In genomic region chr13:113491982-113492381, GRCh38 we compare ENCODE assay signal across 8 cellular contexts. TPM values are rescaled to one million over a fixed set of nuclear protein-coding genes. Genes with fewer than 3 reads are reported as not detected.
DNase-seq lines count a peak whose midpoint lies in the region; ATAC-seq, FAIRE-seq and TF ChIP-seq lines count a peak whose summit lies in the region.

No MANE protein-coding gene starts in this region.

- in situ Hi-C loops in K562 (cut with MboI) = loop anchor here (10.0 kb wide), 1 partner anchor 233 kb away; no protein-coding TSS in a partner anchor

- H3K27me3 Mint-ChIP-seq in memory B cell = no peaks in the 10 kb centered on the region

- peak overlapping the region; percentile 79 for H3K27ac Mint-ChIP-seq in memory B cell

- H3K36me3 Mint-ChIP-seq in memory B cell = peaks cover 8% of the 10 kb centered on the region

- TF ChIP-seq EP300 in K562 (IDR thresholded peaks at IDR 0.05; ENCODE audit: low read length) (no peak), upper lobe of left lung (IDR thresholded peaks at IDR 0.05) (no peak)

- TF ChIP-seq CTCF in cardiac muscle cell (IDR thresholded peaks at IDR 0.05; ENCODE audit: low read depth, low read length) (no peak), K562 (IDR thresholded peaks at IDR 0.05 in 2 of 3, conservative IDR thresholded peaks at IDR 0.05 in 1 of 3; ENCODE audit: insufficient read depth in 2 of 3, low read depth in 1 of 3, low read length in 3 of 3) (no peak), upper lobe of left lung (IDR thresholded peaks at IDR 0.05) (no peak)

- peak; percentile 51 for FAIRE-seq in K562 (lab: Jason Lieb, UNC)

- no peak overlapping the region for H3K27ac ChIP-seq in cardiac muscle cell
- H3K27ac ChIP-seq in K562 (ENCODE audit: extremely low read depth, low read depth, low read length) = peak overlapping the region; percentile 88
- peak overlapping the region in 1 of 4 donors; percentile 96 for H3K27ac ChIP-seq in upper lobe of left lung

- H3K79me2 ChIP-seq in K562 (ENCODE audit: control insufficient read depth, insufficient read depth, low read length) = peaks cover 95% of the 10 kb centered on the region

- DNase-seq in cardiac muscle cell (ENCODE audit: low read depth in 1 of 2, low spot score in 1 of 2) (no peak), Right ventricle myocardium superior (no peak), K562 (ENCODE audit: extremely low read depth in 1 of 4, low spot score in 3 of 4) (peak in 1 of 4 experiments; percentile 16), memory B cell (ENCODE audit: low spot score in 2 of 2) (no peak), upper lobe of left lung (no peak), HT-29 (ENCODE audit: low spot score) (no peak)

- H3K4me1 Mint-ChIP-seq in memory B cell = peaks cover 42% of the 10 kb centered on the region

- no peak for TF ChIP-seq RAD21 in K562 (CRISPR knock-in tag; conservative IDR thresholded peaks at IDR 0.05 in 1 of 2, IDR thresholded peaks at IDR 0.05 in 1 of 2)

- no TSS peak for BruUV-seq in K562 (replicated peaks; lab: Mats Ljungman, UMichigan)

- WGBS in K562 (ENCODE audit: insufficient coverage, low coverage, missing lambda C conversion rate) = 5% methylated on average over 9 of the region's 9 CpGs
- 79 to 89% methylated on average over 9 of the region's 9 CpGs for WGBS in upper lobe of left lung, 2 donors

- H3K4me3 Mint-ChIP-seq in memory B cell = peak overlapping the region; percentile 90

- H3K9ac ChIP-seq in K562 (ENCODE audit: insufficient read depth in 1 of 2, low read depth in 2 of 2, low read length in 2 of 2) = peak overlapping the region; percentile 87 to 93

- H4K20me1 ChIP-seq in K562 (replicated peaks; ENCODE audit: control insufficient read depth, insufficient read depth, low read length) = peaks cover 1% of the 10 kb centered on the region

- CTCF ChIA-PET in K562 (lab: Yijun Ruan, JAX; ENCODE audit: low intra/inter-chr PET ratio) = no interaction called here

- H3K4me3 ChIP-seq in cardiac muscle cell (peak overlapping the region; percentile 90), K562 (peak overlapping the region; percentile 89), upper lobe of left lung (peak overlapping the region in 3 of 4 donors; percentile 90 to 97 (median 94))

- POLR2A ChIA-PET in K562 (lab: Yijun Ruan, JAX) = no interaction called here

- H2AFZ ChIP-seq in K562 (ENCODE audit: low read depth, low read length) = peak overlapping the region; percentile 50; the same call in 1 of the 2 replicates

- peaks cover 3% of the 10 kb centered on the region for H3K9me1 ChIP-seq in K562 (ENCODE audit: control insufficient read depth, insufficient read depth, low read length)

- intact Hi-C loops in Right ventricle myocardium superior (cut with DNase I) = no loop called here
- intact Hi-C loops in K562 (cut with micrococcal nuclease) = no loop called here

- H3K36me3 ChIP-seq in cardiac muscle cell (peaks cover 8% of the 10 kb centered on the region), K562 (ENCODE audit: control insufficient read depth, insufficient read depth, low read length) (peaks cover 42% of the 10 kb centered on the region; the same call in 2 of the 3 replicates), upper lobe of left lung (peaks cover 4 to 22% (median 18%) of the 10 kb centered on the region in 4 donors)

- H3K4me1 ChIP-seq in cardiac muscle cell (ENCODE audit: low read depth) (peaks cover 9% of the 10 kb centered on the region), K562 (replicated peaks in 1 of 2; ENCODE audit: control insufficient read depth in 2 of 2, insufficient read depth in 2 of 2, low read length in 2 of 2) (peaks cover 15 to 36% of the 10 kb centered on the region in 2 experiments), upper lobe of left lung (peaks cover 37 to 70% (median 43%) of the 10 kb centered on the region in 4 donors)

- no peak for ATAC-seq in Right ventricle myocardium superior (ENCODE audit: poor library complexity)
- ATAC-seq in K562 = no peak
- no peak for ATAC-seq in memory B cell (ENCODE audit: low read depth)
- ATAC-seq in upper lobe of left lung (ENCODE audit: low FRiP score in 2 of 2) = no peak
- ATAC-seq in HG02840 (IDR thresholded peaks at IDR 0.05; ENCODE audit: low FRiP score, unreplicated experiment) = no peak
- no peak for ATAC-seq in GM21367 (IDR thresholded peaks at IDR 0.05; ENCODE audit: unreplicated experiment)

- H3K27me3 ChIP-seq in cardiac muscle cell (no peaks in the 10 kb centered on the region), K562 (ENCODE audit: control insufficient read depth in 2 of 2, insufficient read depth in 2 of 2, low read length in 2 of 2) (no peaks in the 10 kb centered on the region), upper lobe of left lung (no peaks in the 10 kb centered on the region)

- H3K4me2 ChIP-seq in K562 (ENCODE audit: insufficient read depth, low read length) = peak overlapping the region; percentile 71

- no peaks in the 10 kb centered on the region for H3K9me3 Mint-ChIP-seq in memory B cell

- no peaks in the 10 kb centered on the region for H3K9me3 ChIP-seq in cardiac muscle cell (ENCODE audit: low read depth)
- no peaks in the 10 kb centered on the region for H3K9me3 ChIP-seq in K562 (replicated peaks; ENCODE audit: control insufficient read depth, insufficient read depth, low read depth, low read length)
- no peaks in the 10 kb centered on the region for H3K9me3 ChIP-seq in upper lobe of left lung

- TF ChIP-seq POLR2A in K562 (conservative IDR thresholded peaks at IDR 0.05) = no peak
- no peak for TF ChIP-seq POLR2A in upper lobe of left lung (IDR thresholded peaks at IDR 0.05)

TF ChIP-seq in K562, 482 proteins besides CTCF, POLR2A, EP300 and RAD21:
- TF ChIP-seq NRF1 (conservative IDR thresholded peaks at IDR 0.05 in 1 of 2, IDR thresholded peaks at IDR 0.05 in 1 of 2) = peak in 1 of 2 experiments; percentile 49
- TF ChIP-seq LCOR (CRISPR knock-in tag; IDR thresholded peaks at IDR 0.05) = no peak
- 0 out of 2 replicates have a peak, but pooled peaks have one; percentile 14 for TF ChIP-seq CEBPB (tag; IDR thresholded peaks at IDR 0.05)
- no peak for TF ChIP-seq ARNT (IDR thresholded peaks at IDR 0.05)
- TF ChIP-seq, protein P1, sequence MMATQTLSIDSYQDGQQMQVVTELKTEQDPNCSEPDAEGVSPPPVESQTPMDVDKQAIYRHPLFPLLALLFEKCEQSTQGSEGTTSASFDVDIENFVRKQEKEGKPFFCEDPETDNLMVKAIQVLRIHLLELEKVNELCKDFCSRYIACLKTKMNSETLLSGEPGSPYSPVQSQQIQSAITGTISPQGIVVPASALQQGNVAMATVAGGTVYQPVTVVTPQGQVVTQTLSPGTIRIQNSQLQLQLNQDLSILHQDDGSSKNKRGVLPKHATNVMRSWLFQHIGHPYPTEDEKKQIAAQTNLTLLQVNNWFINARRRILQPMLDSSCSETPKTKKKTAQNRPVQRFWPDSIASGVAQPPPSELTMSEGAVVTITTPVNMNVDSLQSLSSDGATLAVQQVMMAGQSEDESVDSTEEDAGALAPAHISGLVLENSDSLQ (IDR thresholded peaks at IDR 0.05) = no peak
- TF ChIP-seq ZNF253 (CRISPR knock-in tag; conservative IDR thresholded peaks at IDR 0.05) = no peak

RNA-seq across cellular contexts. Expression of gene DCUN1D2, which starts 1.5 kb away (rescaled TPM):
- total RNA-seq in cardiac muscle cell (21.2 and 32.4 TPM in 2 replicates), Right ventricle myocardium superior (196 TPM), K562 (2014; rRNA removed) (9.7 and 13.3 TPM in 2 replicates), K562 (2014; rRNA removed; fragmentation: Illumina TruSeq; extraction: Trizol) (10.0 and 11.1 TPM in 2 replicates), K562 (2015; rRNA removed; fragmentation: Illumina TruSeq; extraction: Trizol) (10.0 and 10.9 TPM in 2 replicates), K562 (2021) (12.1 and 16.8 TPM in 2 replicates), upper lobe of left lung (10 to 100 TPM; 10.1 to 53.4 (median 26.5) TPM)
- polyA plus RNA-seq in cardiac muscle cell (23.7 and 36.2 TPM in 2 replicates), K562 (2011; rRNA removed) (9.9 and 12.9 TPM in 2 replicates), K562 (2014; fragmentation: Illumina TruSeq; extraction: Trizol) (11.6 and 12.0 TPM in 2 replicates), K562 (2014; fragmentation: Nextera tagmentation; extraction: Ambion mirVana) (1 to 10 TPM; 2.1 to 2.2 TPM), K562 (2014; rRNA removed) (15.8 and 16.7 TPM in 2 replicates)
- 59.2 and 77.8 TPM in 2 replicates for total RNA-seq in K562 (2011; cell fraction: chromatin; rRNA removed; ENCODE audit: low replicate concordance)
- 25.3 and 28.3 TPM in 2 replicates for total RNA-seq in K562 (2011; cell fraction: nucleolus; rRNA removed)
- 33.1 and 34.6 TPM in 2 replicates for total RNA-seq in K562 (2011; cell fraction: nucleoplasm; rRNA removed)
- 9.1 and 10.1 TPM in 2 replicates for polyA plus RNA-seq in K562 (2011; cell fraction: cytosol; rRNA removed)
- polyA plus RNA-seq in K562 (2011; cell fraction: nucleus; rRNA removed) = 19.2 and 27.0 TPM in 2 replicates
- polyA plus RNA-seq in K562 (2012) = 9.2 and 9.6 TPM in 2 replicates
- 17.1 and 18.5 TPM in 2 replicates for polyA minus RNA-seq in K562 (2011; rRNA and poly(A)+ RNA removed)
- polyA minus RNA-seq in K562 (2011; cell fraction: cytosol; rRNA and poly(A)+ RNA removed) = 4.5 and 4.9 TPM in 2 replicates
- 8.6 and 10.1 TPM in 2 replicates for polyA minus RNA-seq in K562 (2011; cell fraction: nucleus; rRNA and poly(A)+ RNA removed)
- total RNA-seq in HT-29 (2014; rRNA removed; shearing (Covaris generic)) = 17.1 and 22.0 TPM in 2 replicates

RNA-seq across cellular contexts. Expression of gene ADPRHL1, which starts 38.7 kb away (rescaled TPM):
- total RNA-seq in cardiac muscle cell (112 and 118 TPM in 2 replicates), Right ventricle myocardium superior (506 TPM), K562 (2014; rRNA removed) (0.27 and 0.49 TPM in 2 replicates), K562 (2014; rRNA removed; fragmentation: Illumina TruSeq; extraction: Trizol) (0.35 and 0.55 TPM in 2 replicates), K562 (2015; rRNA removed; fragmentation: Illumina TruSeq; extraction: Trizol) (0.68 and 0.76 TPM in 2 replicates), K562 (2021) (0.31 and 0.54 TPM in 2 replicates), upper lobe of left lung (1 to 10 TPM in 5 of 6 donors, under 1 TPM in 1; 0.59 to 6.3 (median 2.8) TPM)
- polyA plus RNA-seq in cardiac muscle cell (77.3 and 78.2 TPM in 2 replicates), K562 (2011; rRNA removed) (0.29 and 0.38 TPM in 2 replicates), K562 (2014; fragmentation: Illumina TruSeq; extraction: Trizol) (0.19 and 0.43 TPM in 2 replicates), K562 (2014; fragmentation: Nextera tagmentation; extraction: Ambion mirVana) (under 1 TPM in 1 of 2 experiments, not detected in 1; 0.06 TPM), K562 (2014; rRNA removed) (0.49 and 0.58 TPM in 2 replicates)
- total RNA-seq in K562 (2011; cell fraction: chromatin; rRNA removed; ENCODE audit: low replicate concordance) = 0.32 and 0.46 TPM in 2 replicates
- 1.3 and 1.5 TPM in 2 replicates for total RNA-seq in K562 (2011; cell fraction: nucleolus; rRNA removed)
- 0.37 TPM in 1 of 2 replicates, not detected in the other for total RNA-seq in K562 (2011; cell fraction: nucleoplasm; rRNA removed)
- polyA plus RNA-seq in K562 (2011; cell fraction: cytosol; rRNA removed) = 0.37 and 0.52 TPM in 2 replicates
- 0.29 and 0.53 TPM in 2 replicates for polyA plus RNA-seq in K562 (2011; cell fraction: nucleus; rRNA removed)
- 0.73 and 0.97 TPM in 2 replicates for polyA plus RNA-seq in K562 (2012)
- polyA minus RNA-seq in K562 (2011; rRNA and poly(A)+ RNA removed) = 0.18 and 0.21 TPM in 2 replicates
- 0.76 TPM in 1 of 2 replicates, not detected in the other for polyA minus RNA-seq in K562 (2011; cell fraction: cytosol; rRNA and poly(A)+ RNA removed)
- 0.54 and 1.00 TPM in 2 replicates for polyA minus RNA-seq in K562 (2011; cell fraction: nucleus; rRNA and poly(A)+ RNA removed)
- 1.8 and 3.3 TPM in 2 replicates for total RNA-seq in HT-29 (2014; rRNA removed; shearing (Covaris generic))

Comparison
In these comparisons a context has a peak if more than half of its experiments do, and no peak if none do; other contexts are left out.
1. RNA of gene ADPRHL1, which starts 38.7 kb away (total RNA-seq): 506 TPM in Right ventricle myocardium superior (single experiment) and 112 to 118 TPM in cardiac muscle cell; 1.8 to 3.3 TPM in HT-29, 0.59 to 6.3 TPM in upper lobe of left lung and 0.27 to 1.5 TPM in K562; every median in the first group is over 10 times any median in the second.
2. Peak in every context shown above with its lines, with median percentiles within 50 percentile points of each other: H3K4me3 ChIP-seq.